ENCODE assay signal across 10 cellular contexts in the genomic region with DNA sequence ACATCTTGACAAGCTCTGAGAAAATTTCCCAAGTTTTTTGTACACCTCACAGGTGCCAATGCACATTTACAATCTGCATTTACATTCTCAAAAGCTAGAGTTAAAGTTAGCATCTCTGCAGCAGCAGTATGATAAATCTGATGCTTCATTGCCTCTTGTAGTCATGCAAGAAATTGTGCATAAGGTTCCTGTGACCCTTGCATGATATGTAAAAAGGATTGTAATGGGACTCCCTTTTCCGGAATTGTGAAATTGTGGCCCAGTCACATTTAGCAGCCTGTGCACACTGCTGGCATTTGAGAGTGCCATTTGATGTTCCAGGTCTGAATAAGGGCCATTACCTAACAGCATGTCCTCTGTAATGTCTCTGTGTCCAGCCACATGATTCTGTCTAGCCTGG. TPM values are rescaled to one million over a fixed set of nuclear protein-coding genes. Genes with fewer than 3 reads are reported as not detected.
"Had no signal": no experiment of that assay in that cellular context is flagged by ENCODE, and none has a peak within 500 bp of the region (broad histone marks: within the 10 kb centered on the region; RNA-seq: fewer than 3 reads in every experiment).

No MANE protein-coding gene starts in this region.

- H3K27ac ChIP-seq: GM23248 had no signal

- H3K36me3 ChIP-seq: HAP-1 had no signal

- H3K4me1 ChIP-seq: HAP-1 had no signal

- H3K4me2 ChIP-seq: GM23338 had no signal

- DNase-seq: GM23248, GOT3, H7, H9, HCEC 1CT, HFFc6 had no signal

- H3K9me3 ChIP-seq: HAP-1 had no signal

- H2AFZ ChIP-seq: GM23248, GM23338 had no signal

- H3K9ac ChIP-seq: GM23248 had no signal

- H3K4me3 ChIP-seq: GM23248, GM23338, HAP-1 had no signal

- ATAC-seq: GM23338, HCT116 had no signal

RNA-seq across cellular contexts. Expression of gene HLA-DRB1, which starts 24.1 kb away (rescaled TPM):
- total RNA-seq: GM23248, HFFc6 had no signal

RNA-seq across cellular contexts. Expression of gene HLA-DRB5, which starts 35.4 kb away (rescaled TPM):
- total RNA-seq: GM23248, GM23338, H4, HFFc6 had no signal
